Comparison of ENCODE assay signal across 1 cellular context in the genomic region with DNA sequence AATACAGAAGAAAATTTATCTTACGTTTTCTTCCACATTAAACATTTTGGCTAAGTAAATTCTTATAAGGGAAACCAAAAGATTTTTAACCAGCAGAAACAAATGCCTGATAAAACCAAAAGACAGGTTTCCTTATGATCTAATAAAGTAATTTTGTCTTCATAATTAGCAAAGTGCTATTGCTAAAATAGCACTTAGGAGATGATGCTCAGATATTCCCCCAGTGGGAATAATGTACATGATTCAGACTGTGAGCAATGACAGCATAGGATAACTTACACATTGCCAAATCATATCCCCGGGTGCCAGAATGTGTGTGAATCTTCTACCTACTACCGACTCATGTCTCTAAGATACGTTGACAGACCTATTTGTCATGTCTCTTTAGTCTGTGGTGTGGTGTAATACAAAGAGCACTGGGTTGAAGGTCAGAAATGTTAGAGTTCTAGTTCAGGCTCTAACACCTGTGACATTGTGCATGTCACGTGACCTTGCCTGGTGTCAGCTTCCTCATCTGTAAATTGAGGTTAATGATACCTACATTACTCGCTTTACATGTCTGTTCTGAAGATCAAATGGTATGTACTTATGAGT.
TF ChIP-seq lines count a peak whose summit lies in the region.

No MANE protein-coding gene starts in this region.

TF ChIP-seq in WTC11, 78 proteins besides CTCF, POLR2A, EP300 and RAD21 (continued from another document):
- TF ChIP-seq MYBL2 (CRISPR knock-in tag; IDR thresholded peaks at IDR 0.05) (no peak), TEAD1 (CRISPR knock-in tag; IDR thresholded peaks at IDR 0.05) (no peak), ZBTB21 (CRISPR knock-in tag; IDR thresholded peaks at IDR 0.05; ENCODE audit: borderline replicate concordance) (no peak), GABPB1 (CRISPR knock-in tag; IDR thresholded peaks at IDR 0.05) (no peak), ATF1 (CRISPR knock-in tag; IDR thresholded peaks at IDR 0.05) (no peak), FOXK1 (CRISPR knock-in tag; IDR thresholded peaks at IDR 0.05) (no peak)
- TF ChIP-seq, protein P1, sequence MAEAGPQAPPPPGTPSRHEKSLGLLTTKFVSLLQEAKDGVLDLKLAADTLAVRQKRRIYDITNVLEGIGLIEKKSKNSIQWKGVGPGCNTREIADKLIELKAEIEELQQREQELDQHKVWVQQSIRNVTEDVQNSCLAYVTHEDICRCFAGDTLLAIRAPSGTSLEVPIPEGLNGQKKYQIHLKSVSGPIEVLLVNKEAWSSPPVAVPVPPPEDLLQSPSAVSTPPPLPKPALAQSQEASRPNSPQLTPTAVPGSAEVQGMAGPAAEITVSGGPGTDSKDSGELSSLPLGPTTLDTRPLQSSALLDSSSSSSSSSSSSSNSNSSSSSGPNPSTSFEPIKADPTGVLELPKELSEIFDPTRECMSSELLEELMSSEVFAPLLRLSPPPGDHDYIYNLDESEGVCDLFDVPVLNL (CRISPR knock-in tag; IDR thresholded peaks at IDR 0.05; ENCODE audit: borderline replicate concordance, low read depth) = no peak
- TF ChIP-seq, protein P2, sequence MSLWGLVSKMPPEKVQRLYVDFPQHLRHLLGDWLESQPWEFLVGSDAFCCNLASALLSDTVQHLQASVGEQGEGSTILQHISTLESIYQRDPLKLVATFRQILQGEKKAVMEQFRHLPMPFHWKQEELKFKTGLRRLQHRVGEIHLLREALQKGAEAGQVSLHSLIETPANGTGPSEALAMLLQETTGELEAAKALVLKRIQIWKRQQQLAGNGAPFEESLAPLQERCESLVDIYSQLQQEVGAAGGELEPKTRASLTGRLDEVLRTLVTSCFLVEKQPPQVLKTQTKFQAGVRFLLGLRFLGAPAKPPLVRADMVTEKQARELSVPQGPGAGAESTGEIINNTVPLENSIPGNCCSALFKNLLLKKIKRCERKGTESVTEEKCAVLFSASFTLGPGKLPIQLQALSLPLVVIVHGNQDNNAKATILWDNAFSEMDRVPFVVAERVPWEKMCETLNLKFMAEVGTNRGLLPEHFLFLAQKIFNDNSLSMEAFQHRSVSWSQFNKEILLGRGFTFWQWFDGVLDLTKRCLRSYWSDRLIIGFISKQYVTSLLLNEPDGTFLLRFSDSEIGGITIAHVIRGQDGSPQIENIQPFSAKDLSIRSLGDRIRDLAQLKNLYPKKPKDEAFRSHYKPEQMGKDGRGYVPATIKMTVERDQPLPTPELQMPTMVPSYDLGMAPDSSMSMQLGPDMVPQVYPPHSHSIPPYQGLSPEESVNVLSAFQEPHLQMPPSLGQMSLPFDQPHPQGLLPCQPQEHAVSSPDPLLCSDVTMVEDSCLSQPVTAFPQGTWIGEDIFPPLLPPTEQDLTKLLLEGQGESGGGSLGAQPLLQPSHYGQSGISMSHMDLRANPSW (CRISPR knock-in tag; conservative IDR thresholded peaks at IDR 0.05; ENCODE audit: low read depth) = no peak
- TF ChIP-seq, protein P3, sequence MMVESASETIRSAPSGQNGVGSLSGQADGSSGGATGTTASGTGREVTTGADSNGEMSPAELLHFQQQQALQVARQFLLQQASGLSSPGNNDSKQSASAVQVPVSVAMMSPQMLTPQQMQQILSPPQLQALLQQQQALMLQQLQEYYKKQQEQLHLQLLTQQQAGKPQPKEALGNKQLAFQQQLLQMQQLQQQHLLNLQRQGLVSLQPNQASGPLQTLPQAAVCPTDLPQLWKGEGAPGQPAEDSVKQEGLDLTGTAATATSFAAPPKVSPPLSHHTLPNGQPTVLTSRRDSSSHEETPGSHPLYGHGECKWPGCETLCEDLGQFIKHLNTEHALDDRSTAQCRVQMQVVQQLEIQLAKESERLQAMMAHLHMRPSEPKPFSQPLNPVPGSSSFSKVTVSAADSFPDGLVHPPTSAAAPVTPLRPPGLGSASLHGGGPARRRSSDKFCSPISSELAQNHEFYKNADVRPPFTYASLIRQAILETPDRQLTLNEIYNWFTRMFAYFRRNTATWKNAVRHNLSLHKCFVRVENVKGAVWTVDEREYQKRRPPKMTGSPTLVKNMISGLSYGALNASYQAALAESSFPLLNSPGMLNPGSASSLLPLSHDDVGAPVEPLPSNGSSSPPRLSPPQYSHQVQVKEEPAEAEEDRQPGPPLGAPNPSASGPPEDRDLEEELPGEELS (CRISPR knock-in tag; IDR thresholded peaks at IDR 0.05) = no peak
- TF ChIP-seq, protein P4, sequence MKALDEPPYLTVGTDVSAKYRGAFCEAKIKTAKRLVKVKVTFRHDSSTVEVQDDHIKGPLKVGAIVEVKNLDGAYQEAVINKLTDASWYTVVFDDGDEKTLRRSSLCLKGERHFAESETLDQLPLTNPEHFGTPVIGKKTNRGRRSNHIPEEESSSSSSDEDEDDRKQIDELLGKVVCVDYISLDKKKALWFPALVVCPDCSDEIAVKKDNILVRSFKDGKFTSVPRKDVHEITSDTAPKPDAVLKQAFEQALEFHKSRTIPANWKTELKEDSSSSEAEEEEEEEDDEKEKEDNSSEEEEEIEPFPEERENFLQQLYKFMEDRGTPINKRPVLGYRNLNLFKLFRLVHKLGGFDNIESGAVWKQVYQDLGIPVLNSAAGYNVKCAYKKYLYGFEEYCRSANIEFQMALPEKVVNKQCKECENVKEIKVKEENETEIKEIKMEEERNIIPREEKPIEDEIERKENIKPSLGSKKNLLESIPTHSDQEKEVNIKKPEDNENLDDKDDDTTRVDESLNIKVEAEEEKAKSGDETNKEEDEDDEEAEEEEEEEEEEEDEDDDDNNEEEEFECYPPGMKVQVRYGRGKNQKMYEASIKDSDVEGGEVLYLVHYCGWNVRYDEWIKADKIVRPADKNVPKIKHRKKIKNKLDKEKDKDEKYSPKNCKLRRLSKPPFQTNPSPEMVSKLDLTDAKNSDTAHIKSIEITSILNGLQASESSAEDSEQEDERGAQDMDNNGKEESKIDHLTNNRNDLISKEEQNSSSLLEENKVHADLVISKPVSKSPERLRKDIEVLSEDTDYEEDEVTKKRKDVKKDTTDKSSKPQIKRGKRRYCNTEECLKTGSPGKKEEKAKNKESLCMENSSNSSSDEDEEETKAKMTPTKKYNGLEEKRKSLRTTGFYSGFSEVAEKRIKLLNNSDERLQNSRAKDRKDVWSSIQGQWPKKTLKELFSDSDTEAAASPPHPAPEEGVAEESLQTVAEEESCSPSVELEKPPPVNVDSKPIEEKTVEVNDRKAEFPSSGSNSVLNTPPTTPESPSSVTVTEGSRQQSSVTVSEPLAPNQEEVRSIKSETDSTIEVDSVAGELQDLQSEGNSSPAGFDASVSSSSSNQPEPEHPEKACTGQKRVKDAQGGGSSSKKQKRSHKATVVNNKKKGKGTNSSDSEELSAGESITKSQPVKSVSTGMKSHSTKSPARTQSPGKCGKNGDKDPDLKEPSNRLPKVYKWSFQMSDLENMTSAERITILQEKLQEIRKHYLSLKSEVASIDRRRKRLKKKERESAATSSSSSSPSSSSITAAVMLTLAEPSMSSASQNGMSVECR (CRISPR knock-in tag; IDR thresholded peaks at IDR 0.05; ENCODE audit: borderline replicate concordance) = no peak
- TF ChIP-seq, protein P5, sequence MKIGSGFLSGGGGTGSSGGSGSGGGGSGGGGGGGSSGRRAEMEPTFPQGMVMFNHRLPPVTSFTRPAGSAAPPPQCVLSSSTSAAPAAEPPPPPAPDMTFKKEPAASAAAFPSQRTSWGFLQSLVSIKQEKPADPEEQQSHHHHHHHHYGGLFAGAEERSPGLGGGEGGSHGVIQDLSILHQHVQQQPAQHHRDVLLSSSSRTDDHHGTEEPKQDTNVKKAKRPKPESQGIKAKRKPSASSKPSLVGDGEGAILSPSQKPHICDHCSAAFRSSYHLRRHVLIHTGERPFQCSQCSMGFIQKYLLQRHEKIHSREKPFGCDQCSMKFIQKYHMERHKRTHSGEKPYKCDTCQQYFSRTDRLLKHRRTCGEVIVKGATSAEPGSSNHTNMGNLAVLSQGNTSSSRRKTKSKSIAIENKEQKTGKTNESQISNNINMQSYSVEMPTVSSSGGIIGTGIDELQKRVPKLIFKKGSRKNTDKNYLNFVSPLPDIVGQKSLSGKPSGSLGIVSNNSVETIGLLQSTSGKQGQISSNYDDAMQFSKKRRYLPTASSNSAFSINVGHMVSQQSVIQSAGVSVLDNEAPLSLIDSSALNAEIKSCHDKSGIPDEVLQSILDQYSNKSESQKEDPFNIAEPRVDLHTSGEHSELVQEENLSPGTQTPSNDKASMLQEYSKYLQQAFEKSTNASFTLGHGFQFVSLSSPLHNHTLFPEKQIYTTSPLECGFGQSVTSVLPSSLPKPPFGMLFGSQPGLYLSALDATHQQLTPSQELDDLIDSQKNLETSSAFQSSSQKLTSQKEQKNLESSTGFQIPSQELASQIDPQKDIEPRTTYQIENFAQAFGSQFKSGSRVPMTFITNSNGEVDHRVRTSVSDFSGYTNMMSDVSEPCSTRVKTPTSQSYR (CRISPR knock-in tag; IDR thresholded peaks at IDR 0.05) = no peak
